Comparison of ENCODE assay signal across 13 cellular contexts in the genomic region with DNA sequence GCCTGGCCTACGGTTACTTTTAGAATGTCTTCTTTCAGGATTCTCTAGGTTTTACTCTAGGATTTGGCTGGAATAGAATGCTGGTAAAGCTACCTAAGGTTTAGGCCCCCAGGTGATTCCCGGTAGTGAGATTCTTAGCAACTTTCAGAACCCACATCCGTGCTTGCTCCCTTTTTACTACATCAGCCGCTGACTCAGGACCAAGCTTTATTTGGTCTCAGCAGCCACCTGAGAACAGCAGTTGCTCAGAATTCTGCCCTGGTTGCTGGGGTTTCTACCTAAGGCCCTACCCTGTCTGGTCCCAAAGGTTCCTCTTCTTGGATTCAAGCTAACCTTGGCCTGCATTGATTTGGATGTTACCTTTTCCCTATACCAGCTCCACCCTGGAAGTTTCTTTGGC. TPM values are rescaled to one million over a fixed set of nuclear protein-coding genes. Genes with fewer than 3 reads are reported as not detected.
A peak's percentile ranks its signal among the peaks of the same experiment; 100 is the strongest.
DNase-seq lines count a peak whose midpoint lies in the region; ATAC-seq and TF ChIP-seq lines count a peak whose summit lies in the region.
"Had no signal": no experiment of that assay in that cellular context is flagged by ENCODE, and none has a peak within 500 bp of the region (broad histone marks: within the 10 kb centered on the region; RNA-seq: fewer than 3 reads in every experiment).

No MANE protein-coding gene starts in this region.

- no peak overlapping the region for H3K4me2 ChIP-seq in Loucy (ENCODE audit: low read depth, low read length, poor library complexity, severe bottlenecking)
- no peak overlapping the region for H3K4me2 ChIP-seq in smooth muscle cell

- CTCF ChIA-PET in GM10248 (lab: Yijun Ruan, JAX): interaction anchor here (1.0 to 2.7 kb wide), 8 partner anchors 11 to 413 kb away, joined by 3 to 8 read pairs (median 3); no protein-coding TSS in a partner anchor

- H3F3A ChIP-seq in Loucy (ENCODE audit: low read depth) (no peaks in the 10 kb centered on the region), smooth muscle cell (ENCODE audit: low read depth) (no peaks in the 10 kb centered on the region)

- H3K79me2 ChIP-seq in Loucy (ENCODE audit: insufficient read depth, low read length): no peaks in the 10 kb centered on the region
- no peaks in the 10 kb centered on the region for H3K79me2 ChIP-seq in smooth muscle cell (ENCODE audit: low read depth)

- H3K27me3 ChIP-seq in Loucy (ENCODE audit: insufficient read depth, low read length, poor library complexity, severe bottlenecking) (no peaks in the 10 kb centered on the region), tibial artery (no peaks in the 10 kb centered on the region), smooth muscle cell (ENCODE audit: low read depth) (no peaks in the 10 kb centered on the region)

- H2AFZ ChIP-seq in Loucy (ENCODE audit: low read length): 0 out of 2 replicates have a peak overlapping the region, but pooled peaks have one; percentile 0
- no peak overlapping the region for H2AFZ ChIP-seq in smooth muscle cell (ENCODE audit: low read depth)

- ATAC-seq in GM19372 (IDR thresholded peaks at IDR 0.05; ENCODE audit: low read depth, unreplicated experiment) (peak; percentile 34), HG02763 (IDR thresholded peaks at IDR 0.05; ENCODE audit: unreplicated experiment) (peak; percentile 25), HG03442 (IDR thresholded peaks at IDR 0.05; ENCODE audit: unreplicated experiment) (no peak)

- H3K36me3 ChIP-seq in Loucy (ENCODE audit: insufficient read depth, low read length): no peaks in the 10 kb centered on the region
- H3K36me3 ChIP-seq in tibial artery: no peaks in the 10 kb centered on the region
- no peaks in the 10 kb centered on the region for H3K36me3 ChIP-seq in smooth muscle cell (ENCODE audit: low read depth)
- H3K36me3 ChIP-seq: lower lobe of right lung had no signal

- DNase-seq in GM10248 (ENCODE audit: extremely low spot score): peak; percentile 49
- DNase-seq in tibial artery: no peak
- DNase-seq in NCI-H1417 treated with DMSO at 0.1 percent for 48 hours (lab: John Stamatoyannopoulos, UW): no peak
- no peak for DNase-seq in smooth muscle cell (lab: John Stamatoyannopoulos, UW; ENCODE audit: unreplicated experiment)
- DNase-seq: GF-D8, KG1, lower lobe of right lung, NCI-H2107 had no signal

- H3K27ac ChIP-seq in tibial artery (no peak overlapping the region), smooth muscle cell (ENCODE audit: low read depth) (no peak overlapping the region)
- H3K27ac ChIP-seq: coronary artery, lower lobe of right lung had no signal

- H3K4me3 ChIP-seq in Loucy (ENCODE audit: low read length, poor library complexity, severe bottlenecking) (no peak overlapping the region), tibial artery (no peak overlapping the region), smooth muscle cell (no peak overlapping the region)
- H3K4me3 ChIP-seq: coronary artery, lower lobe of right lung had no signal

- H4K20me1 ChIP-seq in Loucy (ENCODE audit: insufficient read depth, low read length, poor library complexity, severe bottlenecking) (no peaks in the 10 kb centered on the region), smooth muscle cell (ENCODE audit: low read depth) (no peaks in the 10 kb centered on the region)

- H3K4me1 ChIP-seq in Loucy (ENCODE audit: insufficient read depth, low read length, poor library complexity, severe bottlenecking) (no peaks in the 10 kb centered on the region), tibial artery (no peaks in the 10 kb centered on the region), smooth muscle cell (ENCODE audit: low read depth) (no peaks in the 10 kb centered on the region)

- H3K9ac ChIP-seq in Loucy (ENCODE audit: low read depth, low read length, poor library complexity, severe bottlenecking) (no peak overlapping the region), smooth muscle cell (ENCODE audit: low read depth) (no peak overlapping the region)

- WGBS in smooth muscle cell (ENCODE audit: low lambda C conversion rate): 89% methylated on average over 4 of the region's 4 CpGs

- H3K9me3 ChIP-seq in Loucy (ENCODE audit: insufficient read depth, low read depth, low read length) (no peaks in the 10 kb centered on the region), tibial artery (no peaks in the 10 kb centered on the region), smooth muscle cell (replicated peaks; ENCODE audit: low read depth) (no peaks in the 10 kb centered on the region)
- H3K9me3 ChIP-seq: lower lobe of right lung had no signal

- no peaks in the 10 kb centered on the region for H3K9me2 ChIP-seq in Loucy (replicated peaks; ENCODE audit: low read depth, low read length)

- POLR2A ChIA-PET in GM10248 (lab: Yijun Ruan, JAX): interaction anchor here (0.6 kb wide), 1 partner anchor 58 kb away, joined by 3 read pairs; no protein-coding TSS in a partner anchor

- no peak for TF ChIP-seq CTCF in GM10248 (IDR thresholded peaks at IDR 0.05; ENCODE audit: control extremely low read depth, extremely low read depth, low read depth, missing control alignments)
- TF ChIP-seq CTCF in Loucy (conservative IDR thresholded peaks at IDR 0.05; ENCODE audit: low read length): no peak
- TF ChIP-seq CTCF in tibial artery (IDR thresholded peaks at IDR 0.05): no peak
- no peak for TF ChIP-seq CTCF in smooth muscle cell (IDR thresholded peaks at IDR 0.05; ENCODE audit: borderline replicate concordance, insufficient read depth, poor library complexity, severe bottlenecking)

- intact Hi-C loops in tibial artery (cut with DNase I; ENCODE audit: low total_unique reads): no loop called here

RNA-seq across cellular contexts. Expression of gene NDUFV2, which starts 36.1 kb away (rescaled TPM):
- total RNA-seq in smooth muscle cell: 117 and 131 TPM in 2 replicates
- 153 and 200 TPM in 2 replicates for polyA plus RNA-seq in smooth muscle cell
